Comparison of ENCODE assay signal across 1 cellular context in the genomic region with DNA sequence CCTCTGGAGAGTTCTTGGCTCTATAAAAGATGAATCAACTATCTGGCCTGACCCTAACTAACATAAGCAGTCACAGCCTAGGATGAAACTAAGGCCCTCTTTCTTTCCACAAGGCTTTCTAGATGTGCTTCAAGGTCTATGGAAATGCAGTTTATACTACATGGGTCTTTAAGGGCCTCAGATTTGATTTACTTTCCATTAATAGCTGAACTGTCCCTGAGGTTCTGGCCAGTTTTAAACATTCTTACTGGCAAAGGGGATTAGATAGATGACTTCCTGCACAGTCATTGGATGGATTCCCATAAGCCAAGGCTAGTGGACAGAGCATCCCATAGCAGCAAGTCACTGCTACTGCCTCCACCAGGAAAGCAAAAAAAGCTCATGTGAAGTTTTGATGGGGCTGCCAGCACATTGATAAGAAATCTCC.
TF ChIP-seq lines count a peak whose summit lies in the region.

No MANE protein-coding gene starts in this region.

TF ChIP-seq in HepG2, 621 proteins besides CTCF, POLR2A, EP300 and RAD21 (continued from another document):
- TF ChIP-seq ZBTB20 (CRISPR knock-in tag; IDR thresholded peaks at IDR 0.05; ENCODE audit: borderline replicate concordance, low read depth) (no peak), MBD4 (IDR thresholded peaks at IDR 0.05; ENCODE audit: borderline replicate concordance, low read length) (no peak), LBX2 (CRISPR knock-in tag; IDR thresholded peaks at IDR 0.05; ENCODE audit: borderline replicate concordance) (no peak), ONECUT2 (CRISPR knock-in tag; IDR thresholded peaks at IDR 0.05) (no peak), HCFC1 (IDR thresholded peaks at IDR 0.05; ENCODE audit: low read depth, low read length) (no peak), ZNF350 (CRISPR knock-in tag; IDR thresholded peaks at IDR 0.05; ENCODE audit: borderline replicate concordance, low read depth) (no peak), MTERF4 (CRISPR knock-in tag; IDR thresholded peaks at IDR 0.05) (no peak), ZNF30 (CRISPR knock-in tag; IDR thresholded peaks at IDR 0.05) (no peak), KLF16 (CRISPR knock-in tag; IDR thresholded peaks at IDR 0.05) (no peak)
- TF ChIP-seq, protein P1, sequence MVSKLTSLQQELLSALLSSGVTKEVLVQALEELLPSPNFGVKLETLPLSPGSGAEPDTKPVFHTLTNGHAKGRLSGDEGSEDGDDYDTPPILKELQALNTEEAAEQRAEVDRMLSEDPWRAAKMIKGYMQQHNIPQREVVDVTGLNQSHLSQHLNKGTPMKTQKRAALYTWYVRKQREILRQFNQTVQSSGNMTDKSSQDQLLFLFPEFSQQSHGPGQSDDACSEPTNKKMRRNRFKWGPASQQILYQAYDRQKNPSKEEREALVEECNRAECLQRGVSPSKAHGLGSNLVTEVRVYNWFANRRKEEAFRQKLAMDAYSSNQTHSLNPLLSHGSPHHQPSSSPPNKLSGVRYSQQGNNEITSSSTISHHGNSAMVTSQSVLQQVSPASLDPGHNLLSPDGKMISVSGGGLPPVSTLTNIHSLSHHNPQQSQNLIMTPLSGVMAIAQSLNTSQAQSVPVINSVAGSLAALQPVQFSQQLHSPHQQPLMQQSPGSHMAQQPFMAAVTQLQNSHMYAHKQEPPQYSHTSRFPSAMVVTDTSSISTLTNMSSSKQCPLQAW (CRISPR knock-in tag; IDR thresholded peaks at IDR 0.05) = no peak
- TF ChIP-seq, protein P2, sequence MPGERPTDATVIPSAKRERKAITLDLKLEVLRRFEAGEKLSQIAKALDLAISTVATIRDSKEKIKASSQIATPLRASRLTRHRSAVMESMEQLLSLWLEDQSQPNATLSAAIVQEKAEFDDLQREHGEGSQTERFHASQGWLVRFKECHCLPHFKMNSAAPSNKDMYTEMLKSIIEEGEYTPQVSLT (CRISPR knock-in tag; IDR thresholded peaks at IDR 0.05; ENCODE audit: borderline replicate concordance, low read depth) = no peak
